Comparison of ENCODE assay signal across 25 cellular contexts in the genomic region with DNA sequence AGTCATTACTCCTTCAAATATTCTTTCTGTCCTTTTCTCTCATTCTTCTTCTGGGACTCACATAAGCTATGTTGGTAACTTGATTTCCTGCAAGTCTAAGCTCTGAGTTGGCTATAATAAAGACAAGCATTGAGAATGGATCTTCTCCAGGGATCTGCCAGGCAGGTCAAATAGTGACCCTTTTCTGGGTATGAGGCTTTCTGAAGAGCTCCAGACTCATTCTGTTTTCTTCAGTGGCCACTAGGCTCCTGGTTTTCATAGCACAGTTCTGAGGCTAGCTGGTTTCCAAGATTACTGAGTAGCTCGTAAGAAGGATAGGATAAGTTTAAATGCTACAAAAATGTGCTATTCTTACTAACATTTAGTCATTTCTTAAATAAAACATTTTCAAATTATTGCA. TPM values are rescaled to one million over a fixed set of nuclear protein-coding genes. Genes with fewer than 3 reads are reported as not detected.
A peak's percentile ranks its signal among the peaks of the same experiment; 100 is the strongest.
DNase-seq lines count a peak whose midpoint lies in the region; ATAC-seq and TF ChIP-seq lines count a peak whose summit lies in the region.
"Had no signal": no experiment of that assay in that cellular context is flagged by ENCODE, and none has a peak within 500 bp of the region (broad histone marks: within the 10 kb centered on the region; RNA-seq: fewer than 3 reads in every experiment).

No MANE protein-coding gene starts in this region.

- H3K4me1 Mint-ChIP-seq in Calu3 (ENCODE audit: low read depth, unreplicated experiment), result peaks cover 55% of the 10 kb centered on the region

- no peak overlapping the region for H2BK15ac ChIP-seq in mesendoderm (replicated peaks; ENCODE audit: low read depth)

- no CpG with 5 or more reads among the region's 1 CpG for WGBS in mesendoderm (ENCODE audit: extremely low coverage, insufficient coverage, low lambda C conversion rate)

- H3K4me1 ChIP-seq in HUES48 (ENCODE audit: control insufficient read depth, insufficient read depth, low read length), result peaks cover 15% of the 10 kb centered on the region
- H3K4me1 ChIP-seq in ascending aorta, result peaks cover 0 to 6% of the 10 kb centered on the region in 2 donors
- peaks cover 5% of the 10 kb centered on the region for H3K4me1 ChIP-seq in mesendoderm (ENCODE audit: control insufficient read depth, low read depth, low read length)

- H3K9ac ChIP-seq in HUES48 (ENCODE audit: low read depth, low read length), result no peak overlapping the region
- H3K9ac ChIP-seq in mesendoderm (ENCODE audit: low read length), result no peak overlapping the region

- no peak overlapping the region for H3K56ac ChIP-seq in mesendoderm (ENCODE audit: low read length)

- H3K9me3 Mint-ChIP-seq in Calu3 (ENCODE audit: low read depth, unreplicated experiment), result no peaks in the 10 kb centered on the region

- H3K18ac ChIP-seq in mesendoderm (ENCODE audit: low read length), result no peak overlapping the region

- intact Hi-C loops in Calu3 (cut with micrococcal nuclease; ENCODE audit: unreplicated experiment), result no loop called here
- intact Hi-C loops in ascending aorta (cut with DNase I), result loop anchor here (2.0 kb wide), 1 partner anchor 35 kb away; no protein-coding TSS in a partner anchor

- peak overlapping the region; percentile 74 for H3K27ac Mint-ChIP-seq in Calu3 (ENCODE audit: unreplicated experiment)
- H3K27ac Mint-ChIP-seq: CD8-positive, alpha-beta T cell had no signal

- DNase-seq in Calu3 (no peak), ascending aorta (ENCODE audit: low spot score in 2 of 2) (no peak), mesendoderm (no peak), HuH-7 (ENCODE audit: low spot score) (no peak), NCI-H2196 (lab: John Stamatoyannopoulos, UW; ENCODE audit: unreplicated experiment) (no peak), COLO829 (ENCODE audit: low spot score) (no peak)
- DNase-seq: AML-193; C1 segment of cervical spinal cord; CD8-positive, alpha-beta T cell; DMS79; GOT3; Kasumi-1; MM.1S; NCI-H1092; NCI-H1436; NCI-H1930; NCI-H2227 treated with DMSO at 0.1 percent for 48 hours; NCI-H510A; NCI-H748 treated with DMSO at 0.1 percent for 48 hours; SJCRH30; T-helper 1 cell had no signal

- no peak overlapping the region for H4K5ac ChIP-seq in mesendoderm (ENCODE audit: low read length)

- H3K23ac ChIP-seq in mesendoderm (ENCODE audit: low read length), result peak overlapping the region; percentile 48

- no peak overlapping the region for H3K4ac ChIP-seq in mesendoderm (ENCODE audit: low read depth, low read length)

- no peaks in the 10 kb centered on the region for H3K27me3 Mint-ChIP-seq in Calu3 (ENCODE audit: unreplicated experiment)

- peaks cover 15% of the 10 kb centered on the region for H3K36me3 Mint-ChIP-seq in Calu3 (ENCODE audit: insufficient read depth, unreplicated experiment)
- H3K36me3 Mint-ChIP-seq: CD8-positive, alpha-beta T cell had no signal

- H3K27me3 ChIP-seq in HUES48 (ENCODE audit: control insufficient read depth, insufficient read depth, low read length) (no peaks in the 10 kb centered on the region), ascending aorta (no peaks in the 10 kb centered on the region), mesendoderm (ENCODE audit: insufficient read depth, low read length, poor library complexity) (no peaks in the 10 kb centered on the region)
- H3K27me3 ChIP-seq: SJCRH30 had no signal

- H3K27ac ChIP-seq in HUES48 (ENCODE audit: low read depth, low read length) (peak overlapping the region; percentile 40), ascending aorta (peak overlapping the region; percentile 5 to 79), mesendoderm (ENCODE audit: low read depth, low read length) (no peak overlapping the region)
- H3K27ac ChIP-seq: SJCRH30 had no signal

- TF ChIP-seq CTCF in Calu3 (IDR thresholded peaks at IDR 0.05; ENCODE audit: unreplicated experiment) (no peak), ascending aorta (IDR thresholded peaks at IDR 0.05) (no peak)

- no peak overlapping the region for H2BK5ac ChIP-seq in mesendoderm (ENCODE audit: low read length)

- H2AK5ac ChIP-seq in mesendoderm (ENCODE audit: low read length), result no peak overlapping the region

- CTCF ChIA-PET in Calu3 (lab: Charles Lee), result interaction anchor here (0.5 to 0.6 kb wide), 2 partner anchors 87 to 440 kb away, joined by 3 to 8 read pairs; no protein-coding TSS in a partner anchor

- no peak overlapping the region for H4K8ac ChIP-seq in mesendoderm (ENCODE audit: low read depth, low read length)

- ATAC-seq in HG02623 (IDR thresholded peaks at IDR 0.05; ENCODE audit: unreplicated experiment), result no peak
- ATAC-seq: CD8-positive, alpha-beta T cell; HCT116 had no signal

- H3K4me3 Mint-ChIP-seq in Calu3 (ENCODE audit: low read depth, unreplicated experiment), result no peak overlapping the region
- H3K4me3 Mint-ChIP-seq: CD8-positive, alpha-beta T cell had no signal

- BruUV-seq in Calu3 (replicated peaks; lab: Mats Ljungman, UMichigan), result no TSS peak

- no peaks in the 10 kb centered on the region for H3K79me2 ChIP-seq in mesendoderm (ENCODE audit: control insufficient read depth, insufficient read depth, low read length)

- H3K9me3 ChIP-seq in HUES48 (ENCODE audit: control insufficient read depth, insufficient read depth, low read length), result peaks cover 4% of the 10 kb centered on the region; the same call in 1 of the 2 replicates
- peaks cover 0 to 8% of the 10 kb centered on the region in 2 donors for H3K9me3 ChIP-seq in ascending aorta
- H3K9me3 ChIP-seq: SJCRH30 had no signal

- H3K4me3 ChIP-seq in HUES48 (ENCODE audit: low read depth, low read length) (no peak overlapping the region), ascending aorta (no peak overlapping the region), mesendoderm (ENCODE audit: low read length) (no peak overlapping the region)
- H3K4me3 ChIP-seq: SJCRH30 had no signal

- no peaks in the 10 kb centered on the region for H3K79me1 ChIP-seq in mesendoderm (ENCODE audit: low read length)

- no peaks in the 10 kb centered on the region for H3K36me3 ChIP-seq in HUES48 (ENCODE audit: control insufficient read depth, insufficient read depth, low read length)
- H3K36me3 ChIP-seq in ascending aorta, result no peaks in the 10 kb centered on the region
- no peaks in the 10 kb centered on the region for H3K36me3 ChIP-seq in mesendoderm (ENCODE audit: control insufficient read depth, insufficient read depth, low read length)
- H3K36me3 ChIP-seq: SJCRH30 had no signal

- no peak overlapping the region for H3K4me2 ChIP-seq in mesendoderm (ENCODE audit: low read length)

- no peak overlapping the region for H2BK120ac ChIP-seq in mesendoderm (ENCODE audit: low read depth, low read length)

RNA-seq across cellular contexts. Expression of a gene that starts 38.3 kb away (rescaled TPM):
- total RNA-seq in Calu3 (2022) (7.4 and 9.6 TPM in 2 replicates), ascending aorta (not detected)
- 0.27 TPM for polyA plus RNA-seq in mesendoderm (2013, experiment 1 of 2)
- polyA plus RNA-seq in mesendoderm (2013, experiment 2 of 2), result 0.10 TPM
- total RNA-seq: G401 had no signal
